Comparison of ENCODE assay signal across 24 cellular contexts in genomic region chr3:53817211-53817610, GRCh38.
A peak's percentile ranks its signal among the peaks of the same experiment; 100 is the strongest.
DNase-seq lines count a peak whose midpoint lies in the region; ATAC-seq lines count a peak whose summit lies in the region.
"Had no signal": no experiment of that assay in that cellular context is flagged by ENCODE, and none has a peak within 500 bp of the region (broad histone marks: within the 10 kb centered on the region; RNA-seq: fewer than 3 reads in every experiment).

No MANE protein-coding gene starts in this region.

- H3K27ac ChIP-seq in caudate nucleus (ENCODE audit: low read depth, low read length) = peak overlapping the region; percentile 78
- peak overlapping the region; percentile 92 for H3K27ac ChIP-seq in cingulate gyrus (ENCODE audit: low read depth, low read length)
- H3K27ac ChIP-seq in layer of hippocampus (ENCODE audit: low read depth, low read length) = peak overlapping the region; percentile 60
- H3K27ac ChIP-seq: RWPE1 had no signal

- no peaks in the 10 kb centered on the region for H3K27me3 ChIP-seq in layer of hippocampus (ENCODE audit: control insufficient read depth, insufficient read depth, low read length)

- peaks cover 60 to 74% of the 10 kb centered on the region in 2 donors for H3K36me3 Mint-ChIP-seq in stimulated activated naive B cell treated with anti-CD40 and anti-IgM and Interleukin-4, amounts not matched to agents 10 μg/mL and 1 μg/mL and 100 μg/mL, for 72 hours
- H3K36me3 Mint-ChIP-seq: CD4-positive, alpha-beta memory T cell had no signal

- DNase-seq in caudate nucleus (lab: John Stamatoyannopoulos, UW) = no peak
- no peak for DNase-seq in stimulated activated naive B cell treated with anti-CD40 and anti-IgM and Interleukin-4, amounts not matched to agents 10 μg/mL and 1 μg/mL and 100 μg/mL, for 72 hours
- no peak for DNase-seq in kidney tubule cell (ENCODE audit: low spot score)
- no peak for DNase-seq in amniotic stem cell (lab: John Stamatoyannopoulos, UW)
- DNase-seq: CD4-positive, alpha-beta memory T cell; COR-L47; DMS79; EL; GDM1; IMR-90; KG1; NCI-H1048; NCI-H1417; NCI-H1694; NCI-H2029 treated with DMSO at 0.1 percent for 48 hours; NCI-H526 treated with DMSO at 0.1 percent for 48 hours; SHP77 had no signal

- peak overlapping the region; percentile 62 for H3K27ac Mint-ChIP-seq in stimulated activated naive B cell treated with anti-CD40 and anti-IgM and Interleukin-4, amounts not matched to agents 10 μg/mL and 1 μg/mL and 100 μg/mL, for 72 hours
- H3K27ac Mint-ChIP-seq: CD4-positive, alpha-beta memory T cell had no signal

- peaks cover 12 to 16% of the 10 kb centered on the region in 2 donors for H3K27me3 Mint-ChIP-seq in stimulated activated naive B cell treated with anti-CD40 and anti-IgM and Interleukin-4, amounts not matched to agents 10 μg/mL and 1 μg/mL and 100 μg/mL, for 72 hours

- H3K4me1 Mint-ChIP-seq in stimulated activated naive B cell treated with anti-CD40 and anti-IgM and Interleukin-4, amounts not matched to agents 10 μg/mL and 1 μg/mL and 100 μg/mL, for 72 hours = peaks cover 9 to 18% of the 10 kb centered on the region in 2 donors
- H3K4me1 Mint-ChIP-seq: CD4-positive, alpha-beta memory T cell had no signal

- H3K4me3 Mint-ChIP-seq in stimulated activated naive B cell treated with anti-CD40 and anti-IgM and Interleukin-4, amounts not matched to agents 10 μg/mL and 1 μg/mL and 100 μg/mL, for 72 hours = no peak overlapping the region

- ATAC-seq in stimulated activated naive B cell treated with anti-CD40 and anti-IgM and Interleukin-4, amounts not matched to agents 10 μg/mL and 1 μg/mL and 100 μg/mL, for 72 hours (replicated peaks) = no peak
- ATAC-seq in GM18868 (IDR thresholded peaks at IDR 0.05; ENCODE audit: unreplicated experiment) (no peak), GM19351 (IDR thresholded peaks at IDR 0.05; ENCODE audit: unreplicated experiment) (no peak)
- ATAC-seq: GM12878, HCT116 had no signal

- H3K9me3 Mint-ChIP-seq in stimulated activated naive B cell treated with anti-CD40 and anti-IgM and Interleukin-4, amounts not matched to agents 10 μg/mL and 1 μg/mL and 100 μg/mL, for 72 hours = no peaks in the 10 kb centered on the region
- H3K9me3 Mint-ChIP-seq: CD4-positive, alpha-beta memory T cell had no signal
